ENCODE assay signal across 8 cellular contexts in genomic region chr12:50400104-50400637, GRCh38. TPM values are rescaled to one million over a fixed set of nuclear protein-coding genes. Genes with fewer than 3 reads are reported as not detected.
A peak's percentile ranks its signal among the peaks of the same experiment; 100 is the strongest.
DNase-seq lines count a peak whose midpoint lies in the region; ATAC-seq, FAIRE-seq and TF ChIP-seq lines count a peak whose summit lies in the region.

No MANE protein-coding gene starts in this region.

- POLR2A ChIA-PET in A549 (lab: Yijun Ruan, JAX), result no interaction called here

- no peak for TF ChIP-seq EP300 in A549 (IDR thresholded peaks at IDR 0.05)

- no peaks in the 10 kb centered on the region for H3K36me3 ChIP-seq in esophagus (ENCODE audit: control insufficient read depth in 2 of 2, insufficient read depth in 2 of 2, low read length in 1 of 2)
- no peaks in the 10 kb centered on the region for H3K36me3 ChIP-seq in psoas muscle (ENCODE audit: insufficient read depth in 1 of 2, low read depth in 1 of 2)

- peak overlapping the region; percentile 91 for H3K4me3 ChIP-seq in A549
- H3K4me3 ChIP-seq in esophagus (ENCODE audit: low read depth in 1 of 2, low read length in 2 of 2), result peak overlapping the region; percentile 88 to 97
- H3K4me3 ChIP-seq in psoas muscle, result peak overlapping the region; percentile 89

- CTCF ChIA-PET in A549 (lab: Yijun Ruan, JAX), result interaction anchor here (0.6 kb wide), 1 partner anchor 245 kb away, joined by 3 read pairs; no protein-coding TSS in a partner anchor

- H3K27ac ChIP-seq in A549, result peak overlapping the region; percentile 77 to 95
- H3K27ac ChIP-seq in esophagus (ENCODE audit: low read depth in 2 of 2, low read length in 1 of 2), result peak overlapping the region; percentile 85 to 91
- H3K27ac ChIP-seq in psoas muscle, result peak overlapping the region; percentile 90

- DNase-seq in A549 (ENCODE audit: low read depth in 1 of 2, low spot score in 1 of 2), result no peak
- peak; percentile 21 for DNase-seq in GM20000 (ENCODE audit: low spot score)
- peak; percentile 47 for DNase-seq in RPMI7951 (ENCODE audit: low read depth)
- DNase-seq in psoas muscle, result no peak
- DNase-seq in SKM-1 treated with dmso at 0.1 percent for 144 hours (lab: John Stamatoyannopoulos, UW; ENCODE audit: unreplicated experiment), result no peak

- TF ChIP-seq CTCF in A549 (IDR thresholded peaks at IDR 0.05) (no peak), GM20000 (IDR thresholded peaks at IDR 0.05; ENCODE audit: extremely low read depth, missing control alignments) (no peak), psoas muscle (IDR thresholded peaks at IDR 0.05) (no peak)

- TF ChIP-seq RAD21 in A549 (conservative IDR thresholded peaks at IDR 0.05 in 1 of 2, IDR thresholded peaks at IDR 0.05 in 1 of 2), result no peak

- peak overlapping the region; percentile 63 for H3K4me2 ChIP-seq in A549

- 6% methylated on average over 8 of the region's 8 CpGs for WGBS in A549 (ENCODE audit: missing lambda C conversion rate)
- WGBS in esophagus, 2 donors, result 20 to 22% methylated on average over 8 of the region's 8 CpGs
- WGBS in psoas muscle, 3 donors, result 28 to 31% (median 30%) methylated on average over 8 of the region's 8 CpGs

- ATAC-seq in A549, result no peak
- no peak for ATAC-seq in psoas muscle
- no peak for ATAC-seq in GM21381 (IDR thresholded peaks at IDR 0.05; ENCODE audit: unreplicated experiment)
- ATAC-seq in GM19395 (IDR thresholded peaks at IDR 0.05; ENCODE audit: unreplicated experiment), result no peak

- FAIRE-seq in A549 (lab: Jason Lieb, UNC), result no peak

- intact Hi-C loops in psoas muscle (cut with DNase I), result no loop called here

- H3K27me3 ChIP-seq in esophagus (ENCODE audit: control insufficient read depth in 1 of 2, insufficient read depth in 2 of 2, low read length in 2 of 2), result no peaks in the 10 kb centered on the region
- H3K27me3 ChIP-seq in psoas muscle (ENCODE audit: insufficient read depth in 3 of 3, low read length in 2 of 3), result no peaks in the 10 kb centered on the region

- H3K4me1 ChIP-seq in A549, result peaks cover 40% of the 10 kb centered on the region
- no peaks in the 10 kb centered on the region for H3K4me1 ChIP-seq in esophagus (ENCODE audit: control insufficient read depth in 2 of 2, insufficient read depth in 2 of 2, low read length in 1 of 2)
- H3K4me1 ChIP-seq in psoas muscle, result peaks cover 21% of the 10 kb centered on the region

- TF ChIP-seq POLR2A in A549 (IDR thresholded peaks at IDR 0.05; ENCODE audit: low read length), result no peak

- H3K9me3 ChIP-seq in A549, result no peaks in the 10 kb centered on the region
- H3K9me3 ChIP-seq in esophagus (ENCODE audit: control insufficient read depth in 2 of 2, insufficient read depth in 1 of 2, low read depth in 1 of 2, low read length in 1 of 2), result no peaks in the 10 kb centered on the region
- H3K9me3 ChIP-seq in psoas muscle, result no peaks in the 10 kb centered on the region

TF ChIP-seq in A549, 52 proteins besides CTCF, POLR2A, EP300 and RAD21:
- TF ChIP-seq KDM5A (IDR thresholded peaks at IDR 0.05) (no peak), JUNB (IDR thresholded peaks at IDR 0.05) (no peak), CBX8 (IDR thresholded peaks at IDR 0.05) (no peak), CHD4 (IDR thresholded peaks at IDR 0.05; ENCODE audit: borderline replicate concordance) (0 out of 2 replicates have a peak, but pooled peaks have one; percentile 32)
- TF ChIP-seq, protein P1, sequence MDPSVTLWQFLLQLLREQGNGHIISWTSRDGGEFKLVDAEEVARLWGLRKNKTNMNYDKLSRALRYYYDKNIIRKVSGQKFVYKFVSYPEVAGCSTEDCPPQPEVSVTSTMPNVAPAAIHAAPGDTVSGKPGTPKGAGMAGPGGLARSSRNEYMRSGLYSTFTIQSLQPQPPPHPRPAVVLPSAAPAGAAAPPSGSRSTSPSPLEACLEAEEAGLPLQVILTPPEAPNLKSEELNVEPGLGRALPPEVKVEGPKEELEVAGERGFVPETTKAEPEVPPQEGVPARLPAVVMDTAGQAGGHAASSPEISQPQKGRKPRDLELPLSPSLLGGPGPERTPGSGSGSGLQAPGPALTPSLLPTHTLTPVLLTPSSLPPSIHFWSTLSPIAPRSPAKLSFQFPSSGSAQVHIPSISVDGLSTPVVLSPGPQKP (IDR thresholded peaks at IDR 0.05; ENCODE audit: low read depth, low read length), result no peak
- TF ChIP-seq, protein P2, sequence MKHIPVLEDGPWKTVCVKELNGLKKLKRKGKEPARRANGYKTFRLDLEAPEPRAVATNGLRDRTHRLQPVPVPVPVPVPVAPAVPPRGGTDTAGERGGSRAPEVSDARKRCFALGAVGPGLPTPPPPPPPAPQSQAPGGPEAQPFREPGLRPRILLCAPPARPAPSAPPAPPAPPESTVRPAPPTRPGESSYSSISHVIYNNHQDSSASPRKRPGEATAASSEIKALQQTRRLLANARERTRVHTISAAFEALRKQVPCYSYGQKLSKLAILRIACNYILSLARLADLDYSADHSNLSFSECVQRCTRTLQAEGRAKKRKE (CRISPR knock-in tag; IDR thresholded peaks at IDR 0.05; ENCODE audit: low read depth), result no peak

RNA-seq across cellular contexts. Expression of gene LARP4, which starts 0.5 kb away (rescaled TPM):
- polyA plus RNA-seq in A549 (2011; rRNA removed) (62.1 and 67.8 TPM in 2 replicates), A549 (2017; fragmentation: RNase III; extraction: RNeasy Plus Mini Kit Qiagen cat#74134 plus additional on column Dnase treatment) (36.4 to 40.3 TPM (median 38.2 TPM) in 3 replicates), esophagus (1 to 10 TPM; 7.5 to 8.1 TPM), psoas muscle (10 to 100 TPM; 21.2 to 86.6 (median 28.5) TPM)
- 13.5 and 15.9 TPM in 2 replicates for polyA plus RNA-seq in A549 (2012; cell fraction: cytosol; rRNA removed)
- polyA plus RNA-seq in A549 (2012; cell fraction: nucleus; rRNA removed), result 9.6 and 11.2 TPM in 2 replicates
- 44.4 and 51.0 TPM in 2 replicates for polyA minus RNA-seq in A549 (2011; rRNA and poly(A)+ RNA removed)
- total RNA-seq in RPMI7951 (2014; rRNA removed; shearing (Covaris generic)), result 14.3 and 17.3 TPM in 2 replicates
- total RNA-seq in psoas muscle, result 10 to 100 TPM; 59.1 to 89.5 (median 77.4) TPM

RNA-seq across cellular contexts. Expression of gene FAM186A, which starts 3.8 kb away (rescaled TPM):
- polyA plus RNA-seq in A549 (2011; rRNA removed) (not detected in 2 replicates), A549 (2017; fragmentation: RNase III; extraction: RNeasy Plus Mini Kit Qiagen cat#74134 plus additional on column Dnase treatment) (not detected in 3 replicates), esophagus (under 1 TPM in 1 of 2 donors, not detected in 1; under 0.01 TPM), psoas muscle (not detected)
- polyA plus RNA-seq in A549 (2012; cell fraction: cytosol; rRNA removed), result not detected in 2 replicates
- polyA plus RNA-seq in A549 (2012; cell fraction: nucleus; rRNA removed), result not detected in 2 replicates
- not detected in 2 replicates for polyA minus RNA-seq in A549 (2011; rRNA and poly(A)+ RNA removed)
- not detected in 2 replicates for total RNA-seq in RPMI7951 (2014; rRNA removed; shearing (Covaris generic))
- not detected for total RNA-seq in psoas muscle

Comparison
In these comparisons a context has a peak if more than half of its experiments do, and no peak if none do; other contexts are left out.
1. DNase-seq: peak in GM20000 (single experiment) and RPMI7951 (single experiment); none in A549 (0 of 2), psoas muscle (0 of 2) and SKM-1 treated with dmso at 0.1 percent for 144 hours (single experiment).
2. Peak in every context shown above with its lines, with median percentiles within 50 percentile points of each other: H3K27ac ChIP-seq and H3K4me3 ChIP-seq.